In genomic region chr2:209984291-209984690, GRCh38 we compare ENCODE assay signal across 35 cellular contexts.
"Had no signal": no experiment of that assay in that cellular context is flagged by ENCODE, and none has a peak within 500 bp of the region (broad histone marks: within the 10 kb centered on the region; RNA-seq: fewer than 3 reads in every experiment).

No MANE protein-coding gene starts in this region.

- H3K9me3 ChIP-seq: MG63 had no signal

- H3K9ac ChIP-seq: KMS-11 had no signal

- H3K36me3 ChIP-seq: MG63 had no signal

- H3K4me3 ChIP-seq: MG63 had no signal

- H3K27me3 ChIP-seq: MG63 had no signal

- H3K4me2 ChIP-seq: KMS-11 had no signal

- DNase-seq: Karpas-422, Kasumi-1, KG1, MG63, MV-4-11, NCI-H1048, NCI-H1092, NCI-H1092 treated with DMSO at 0.1 percent for 48 hours, NCI-H1105, NCI-H1105 treated with DMSO at 0.1 percent for 48 hours, NCI-H1417, NCI-H1417 treated with DMSO at 0.1 percent for 48 hours, NCI-H1436, NCI-H1436 treated with DMSO at 0.1 percent for 48 hours, NCI-H146, NCI-H1694, NCI-H1694 treated with DMSO at 0.1 percent for 48 hours, NCI-H187, NCI-H187 treated with DMSO at 0.1 percent for 48 hours, NCI-H1930, NCI-H2029, NCI-H2029 treated with DMSO at 0.1 percent for 48 hours, NCI-H2081, NCI-H2081 treated with DMSO at 0.1 percent for 48 hours, NCI-H2107, NCI-H2171, NCI-H2171 treated with DMSO at 0.1 percent for 48 hours, NCI-H2227 treated with DMSO at 0.1 percent for 48 hours, NCI-H226, NCI-H345, NCI-H446, NCI-H446 treated with DMSO at 0.1 percent for 48 hours, NCI-H510A, NCI-H510A treated with DMSO at 0.1 percent for 48 hours had no signal

- H3K27ac ChIP-seq: KMS-11 had no signal
